Comparison of ENCODE assay signal across 8 cellular contexts in the genomic region with DNA sequence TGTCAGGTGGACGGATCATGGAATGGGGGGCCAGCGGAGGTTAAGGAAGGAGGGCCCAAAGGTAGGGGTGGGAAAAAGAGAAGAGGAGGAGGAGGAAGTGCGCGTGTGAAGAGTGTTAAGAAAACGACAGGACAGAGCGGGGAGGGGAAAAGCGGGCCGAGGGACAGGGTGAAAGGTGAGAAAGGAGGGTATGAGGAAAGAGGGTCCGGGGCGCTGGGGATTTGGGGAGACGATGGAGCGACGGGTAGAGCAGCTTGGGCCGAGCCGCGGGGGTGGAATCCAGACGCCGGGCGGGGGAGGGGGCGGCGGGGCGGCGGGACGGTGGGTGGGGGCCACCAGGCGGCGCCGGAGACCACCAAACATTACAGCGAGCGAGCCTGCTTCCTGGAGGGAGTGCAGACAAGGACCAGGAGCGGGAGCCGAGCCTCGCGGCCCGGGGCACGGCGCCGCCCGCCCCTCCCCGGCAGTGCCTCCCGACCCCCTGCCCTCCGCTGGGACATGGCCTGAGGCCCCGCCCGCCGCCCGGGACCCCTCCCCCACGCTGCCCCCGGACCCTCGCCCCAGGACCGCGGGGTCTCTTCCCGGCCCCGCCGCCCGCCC. TPM values are rescaled to one million over a fixed set of nuclear protein-coding genes. Genes with fewer than 3 reads are reported as not detected.
DNase-seq lines count a peak whose midpoint lies in the region; ATAC-seq, FAIRE-seq and TF ChIP-seq lines count a peak whose summit lies in the region.
"Not testable (repeated sequence)": the region's sequence is repeated elsewhere in the genome, so short reads cannot be mapped to it uniquely, and the experiment has no call there.

No MANE protein-coding gene starts in this region.

- TF ChIP-seq EP300 in A549 (IDR thresholded peaks at IDR 0.05): not testable (repeated sequence)

- peak overlapping the region; percentile 78 for H3K4me3 ChIP-seq in A549
- H3K4me3 ChIP-seq in Karpas-422 (ENCODE audit: low read length): peak overlapping the region; percentile 53; the same call in 1 of the 2 replicates
- peak overlapping the region; percentile 36 for H3K4me3 ChIP-seq in endocrine pancreas (ENCODE audit: control insufficient read depth, insufficient read depth, low read length)
- H3K4me3 ChIP-seq in liver (ENCODE audit: low read depth in 1 of 3, low read length in 3 of 3): peak overlapping the region in 1 of 3 donors; percentile 55
- peak overlapping the region; percentile 42 for H3K4me3 ChIP-seq in skeletal muscle cell (ENCODE audit: low read depth, low read length)

- not testable (repeated sequence) for H3K36me3 ChIP-seq in Karpas-422 (ENCODE audit: insufficient read depth, low read length); endocrine pancreas (ENCODE audit: control insufficient read depth, insufficient read depth, low read length); liver (ENCODE audit: control insufficient read depth in 4 of 4, insufficient read depth in 3 of 4, low read depth in 1 of 4, low read length in 3 of 4)

- H2AFZ ChIP-seq in Karpas-422 (ENCODE audit: low read length): not testable (repeated sequence)

- WGBS in A549 (ENCODE audit: missing lambda C conversion rate): 0% methylated on average over 14 of the region's 54 CpGs
- 4% methylated on average over 12 of the region's 54 CpGs for WGBS in liver

- H4K20me1 ChIP-seq in Karpas-422 (ENCODE audit: insufficient read depth, low read depth, low read length): not testable (repeated sequence)

- not testable (repeated sequence) for DNase-seq in A549 (ENCODE audit: low read depth in 1 of 2, low spot score in 1 of 2); skeletal muscle cell (ENCODE audit: low read depth)
- DNase-seq in Karpas-422 (peak; percentile 43), activated T-cell treated with anti-CD3 and anti-CD28 coated beads for 48 hours (ENCODE audit: low read depth) (peak; percentile 4)

- not testable (repeated sequence) for TF ChIP-seq RAD21 in A549 (conservative IDR thresholded peaks at IDR 0.05 in 1 of 2, IDR thresholded peaks at IDR 0.05 in 1 of 2); liver (IDR thresholded peaks at IDR 0.05)

- ATAC-seq in A549: peak; percentile 10 to 55
- ATAC-seq in GM19035 (IDR thresholded peaks at IDR 0.05; ENCODE audit: unreplicated experiment): peak; percentile 2
- peak; percentile 14 for ATAC-seq in HG02852 (IDR thresholded peaks at IDR 0.05; ENCODE audit: unreplicated experiment)

- H3K79me2 ChIP-seq in Karpas-422 (ENCODE audit: low read length): peaks cover 13% of the 10 kb centered on the region

- not testable (repeated sequence) for H3K9me2 ChIP-seq in Karpas-422 (replicated peaks; ENCODE audit: insufficient read depth, low read length)

- not testable (repeated sequence) for H3K27me3 ChIP-seq in Karpas-422 (ENCODE audit: low read length); endocrine pancreas (ENCODE audit: control insufficient read depth, insufficient read depth, low read length); liver (ENCODE audit: control insufficient read depth in 4 of 4, insufficient read depth in 4 of 4, low read length in 3 of 4)

- H3K9ac ChIP-seq in Karpas-422 (ENCODE audit: low read length): peak overlapping the region; percentile 62
- not testable (repeated sequence) for H3K9ac ChIP-seq in endocrine pancreas (ENCODE audit: control insufficient read depth, insufficient read depth, low read length); liver (ENCODE audit: low read depth in 1 of 2, low read length in 2 of 2)

- not testable (repeated sequence) for TF ChIP-seq POLR2A in A549 (IDR thresholded peaks at IDR 0.05; ENCODE audit: low read length)

- CTCF ChIA-PET in A549 (lab: Yijun Ruan, JAX): not testable (repeated sequence)

- not testable (repeated sequence) for H3K9me3 ChIP-seq in A549; Karpas-422 (ENCODE audit: low read length); endocrine pancreas (ENCODE audit: control insufficient read depth, low read length); liver (ENCODE audit: control insufficient read depth in 4 of 4, low read length in 3 of 4)

- POLR2A ChIA-PET in A549 (lab: Yijun Ruan, JAX): not testable (repeated sequence)

- H3K4me2 ChIP-seq in A549 (peak overlapping the region; percentile 54; the same call in 1 of the 3 replicates), Karpas-422 (ENCODE audit: low read depth, low read length, poor library complexity, severe bottlenecking) (peak overlapping the region; percentile 45)

- not testable (repeated sequence) for TF ChIP-seq CTCF in A549 (IDR thresholded peaks at IDR 0.05); liver (IDR thresholded peaks at IDR 0.05; ENCODE audit: low read depth, low read length, missing input control)

- FAIRE-seq in A549 (lab: Jason Lieb, UNC): not testable (repeated sequence)

- peak overlapping the region; percentile 91 to 96 for H3K27ac ChIP-seq in A549
- H3K27ac ChIP-seq in Karpas-422 (ENCODE audit: low read length): peak overlapping the region; percentile 18; the same call in 1 of the 2 replicates
- peak overlapping the region; percentile 69 to 73 for H3K27ac ChIP-seq in liver (ENCODE audit: low read depth in 1 of 2, low read length in 2 of 2)

- H3K4me1 ChIP-seq in A549: peaks cover 31% of the 10 kb centered on the region; the same call in 2 of the 3 replicates
- not testable (repeated sequence) for H3K4me1 ChIP-seq in Karpas-422 (ENCODE audit: low read length); endocrine pancreas (ENCODE audit: control insufficient read depth, insufficient read depth, low read length); liver (ENCODE audit: control insufficient read depth in 4 of 4, insufficient read depth in 4 of 4, low read length in 3 of 4)

RNA-seq across cellular contexts. Expression of gene NUTM2D, which starts 15.9 kb away (rescaled TPM):
- polyA plus RNA-seq in A549 (2011; rRNA removed) (1.6 and 1.9 TPM in 2 replicates), A549 (2017; fragmentation: RNase III; extraction: RNeasy Plus Mini Kit Qiagen cat#74134 plus additional on column Dnase treatment) (1.0 to 1.3 TPM (median 1.2 TPM) in 3 replicates), liver (1 to 10 TPM in 1 of 2 donors, under 1 TPM in 1; 0.21 to 1.5 TPM)
- polyA plus RNA-seq in A549 (2012; cell fraction: cytosol; rRNA removed): 0.83 and 1.3 TPM in 2 replicates
- polyA plus RNA-seq in A549 (2012; cell fraction: nucleus; rRNA removed): 2.0 and 2.3 TPM in 2 replicates
- 2.1 and 2.3 TPM in 2 replicates for polyA minus RNA-seq in A549 (2011; rRNA and poly(A)+ RNA removed)
- total RNA-seq in Karpas-422 (2014; rRNA removed; shearing (Covaris generic); ENCODE audit: low replicate concordance): 0.19 TPM in 1 of 2 replicates, not detected in the other
- 1 to 10 TPM; 1.8 to 2.8 TPM for total RNA-seq in liver

Comparison
In these comparisons a context has a peak if more than half of its experiments do, and no peak if none do; other contexts are left out.
1. H3K27ac ChIP-seq: peak in every context shown above with its lines; median percentile 94 in A549; 71 in liver; 18 in Karpas-422.